Comparison of ENCODE assay signal across 1 cellular context in genomic region chr11:124970925-124971324, GRCh38.
TF ChIP-seq lines count a peak whose summit lies in the region.

No MANE protein-coding gene starts in this region.

TF ChIP-seq in GM12878, 131 proteins besides CTCF, POLR2A, EP300 and RAD21:
- no peak for TF ChIP-seq PBX3 (IDR thresholded peaks at IDR 0.05; ENCODE audit: insufficient replicate concordance, low read depth, low read length)
